In genomic region chr14:59188461-59189280, GRCh38 we compare ENCODE assay signal across 7 cellular contexts.
DNase-seq lines count a peak whose midpoint lies in the region; ATAC-seq and TF ChIP-seq lines count a peak whose summit lies in the region.

TSS of gene DAAM1 (plus strand) at chr14:59188667. CDS start at chr14:59263478, 74,811 bp downstream.

- in situ Hi-C loops in astrocyte of the cerebellum (cut with HindIII; ENCODE audit: low sequenced_read_pairs): no loop called here

- peak; percentile 97 to 98 for DNase-seq in NCI-H1930 (lab: John Stamatoyannopoulos, UW)
- peak; percentile 97 for DNase-seq in T-helper 22 cell (ENCODE audit: low read depth)
- DNase-seq in astrocyte of the cerebellum (ENCODE audit: low read depth): peak; percentile 98
- DNase-seq in hepatic stellate cell (ENCODE audit: low spot score): peak; percentile 95
- DNase-seq in retina: peak; percentile 94

- TF ChIP-seq CTCF in astrocyte of the cerebellum (IDR thresholded peaks at IDR 0.05; ENCODE audit: low read depth, low read length, missing control alignments): no peak

- peak within 1 kb of the TSS; percentile 94 for H3K4me3 ChIP-seq in astrocyte of the cerebellum (ENCODE audit: low read depth, low read length)

- ATAC-seq in GM18502 (IDR thresholded peaks at IDR 0.05; ENCODE audit: poor library complexity, unreplicated experiment): peak; percentile 90
- ATAC-seq in HG02970 (IDR thresholded peaks at IDR 0.05; ENCODE audit: low FRiP score, unreplicated experiment): peak; percentile 86

Comparison
In these comparisons a context has a peak if more than half of its experiments do, and no peak if none do; other contexts are left out.
1. Peak in every context shown above with its lines: DNase-seq, ATAC-seq and H3K4me3 ChIP-seq.